Comparison of ENCODE assay signal across 1 cellular context in genomic region chr6:43436577-43437282, GRCh38.
TF ChIP-seq lines count a peak whose summit lies in the region.

No MANE protein-coding gene starts in this region.

TF ChIP-seq in HepG2, 621 proteins besides CTCF, POLR2A, EP300 and RAD21 (continued from another document and continues in another):
- no peak; the same call in 1 of the 2 replicates for TF ChIP-seq ZHX2 (IDR thresholded peaks at IDR 0.05; ENCODE audit: low read depth)
- no peak for TF ChIP-seq ZHX2 (CRISPR knock-in tag; IDR thresholded peaks at IDR 0.05; ENCODE audit: borderline replicate concordance)
- TF ChIP-seq ESRRA (CRISPR knock-in tag; IDR thresholded peaks at IDR 0.05; ENCODE audit: low read depth), result peak; percentile 68; the same call in 1 of the 2 replicates
- TF ChIP-seq PRPF4 (IDR thresholded peaks at IDR 0.05; ENCODE audit: low read depth, low read length, poor library complexity, severe bottlenecking), result no peak
- TF ChIP-seq NFIB (CRISPR knock-in tag; IDR thresholded peaks at IDR 0.05; ENCODE audit: borderline replicate concordance), result peak; percentile 95; the same call in 1 of the 2 replicates
- TF ChIP-seq ZNF570 (CRISPR knock-in tag; IDR thresholded peaks at IDR 0.05; ENCODE audit: borderline replicate concordance), result no peak
- TF ChIP-seq ZNF660 (CRISPR knock-in tag; IDR thresholded peaks at IDR 0.05; ENCODE audit: borderline replicate concordance, low read depth), result no peak
- TF ChIP-seq THAP8 (CRISPR knock-in tag; IDR thresholded peaks at IDR 0.05; ENCODE audit: borderline replicate concordance), result no peak
- peak; percentile 90 for TF ChIP-seq ZNF18 (CRISPR knock-in tag; IDR thresholded peaks at IDR 0.05; ENCODE audit: insufficient replicate concordance)
- no peak for TF ChIP-seq ZNF674 (CRISPR knock-in tag; IDR thresholded peaks at IDR 0.05; ENCODE audit: low read depth)
- TF ChIP-seq MED8 (CRISPR knock-in tag; IDR thresholded peaks at IDR 0.05; ENCODE audit: insufficient replicate concordance), result no peak
- no peak for TF ChIP-seq FOXO4 (CRISPR knock-in tag; conservative IDR thresholded peaks at IDR 0.05)
- TF ChIP-seq ATF2 (CRISPR knock-in tag; IDR thresholded peaks at IDR 0.05), result no peak
- TF ChIP-seq ZNF331 (CRISPR knock-in tag; IDR thresholded peaks at IDR 0.05), result peak; percentile 90
- TF ChIP-seq TBL1XR1 (IDR thresholded peaks at IDR 0.05; ENCODE audit: borderline replicate concordance, low read length, partially characterized antibody), result peak; percentile 72
- peak; percentile 71; the same call in 1 of the 2 replicates for TF ChIP-seq ZNF441 (CRISPR knock-in tag; IDR thresholded peaks at IDR 0.05; ENCODE audit: borderline replicate concordance)
- TF ChIP-seq RXRA (CRISPR knock-in tag; IDR thresholded peaks at IDR 0.05), result peak; percentile 97
- 0 out of 2 replicates have a peak, but pooled peaks have one; percentile 10 for TF ChIP-seq ZNF629 (CRISPR knock-in tag; conservative IDR thresholded peaks at IDR 0.05)
- TF ChIP-seq FOXA3 (CRISPR knock-in tag; IDR thresholded peaks at IDR 0.05), result peak; percentile 75
- no peak for TF ChIP-seq HMGA1 (CRISPR knock-in tag; conservative IDR thresholded peaks at IDR 0.05)
- no peak for TF ChIP-seq ZBTB8A (CRISPR knock-in tag; IDR thresholded peaks at IDR 0.05; ENCODE audit: borderline replicate concordance, low read depth)
- no peak for TF ChIP-seq ZNF33B (CRISPR knock-in tag; IDR thresholded peaks at IDR 0.05)
- TF ChIP-seq ZBED4 (CRISPR knock-in tag; IDR thresholded peaks at IDR 0.05; ENCODE audit: borderline replicate concordance), result no peak; the same call in 1 of the 2 replicates
- no peak for TF ChIP-seq FOXM1 (CRISPR knock-in tag; IDR thresholded peaks at IDR 0.05)
- no peak for TF ChIP-seq ZNF724P (CRISPR knock-in tag; IDR thresholded peaks at IDR 0.05; ENCODE audit: borderline replicate concordance)
- no peak for TF ChIP-seq FOXC1 (CRISPR knock-in tag; IDR thresholded peaks at IDR 0.05; ENCODE audit: borderline replicate concordance)
- peak; percentile 32; the same call in 1 of the 2 replicates for TF ChIP-seq MXD4 (CRISPR knock-in tag; IDR thresholded peaks at IDR 0.05)
- 0 out of 2 replicates have a peak, but pooled peaks have one; percentile 32 for TF ChIP-seq ARHGAP35 (CRISPR knock-in tag; IDR thresholded peaks at IDR 0.05; ENCODE audit: borderline replicate concordance)
- no peak for TF ChIP-seq ZNF639 (CRISPR knock-in tag; conservative IDR thresholded peaks at IDR 0.05)
- no peak for TF ChIP-seq SNRNP70 (IDR thresholded peaks at IDR 0.05; ENCODE audit: low read depth, low read length)
- TF ChIP-seq MAFF (IDR thresholded peaks at IDR 0.05; ENCODE audit: low read depth, low read length), result no peak
- peak; percentile 86; the same call in 1 of the 2 replicates for TF ChIP-seq ZBTB10 (CRISPR knock-in tag; IDR thresholded peaks at IDR 0.05; ENCODE audit: borderline replicate concordance)
- peak; percentile 66 for TF ChIP-seq PITX1 (CRISPR knock-in tag; IDR thresholded peaks at IDR 0.05)
- 0 out of 2 replicates have a peak, but pooled peaks have one; percentile 40 for TF ChIP-seq ZFX (CRISPR knock-in tag; IDR thresholded peaks at IDR 0.05; ENCODE audit: low read depth)
- TF ChIP-seq KLF11 (CRISPR knock-in tag; IDR thresholded peaks at IDR 0.05), result no peak; the same call in 1 of the 2 replicates
- TF ChIP-seq SATB2 (CRISPR knock-in tag; IDR thresholded peaks at IDR 0.05), result no peak
- TF ChIP-seq ZNF790 (CRISPR knock-in tag; IDR thresholded peaks at IDR 0.05; ENCODE audit: borderline replicate concordance), result no peak
- TF ChIP-seq ZBTB37 (CRISPR knock-in tag; IDR thresholded peaks at IDR 0.05), result peak; percentile 92
- 0 out of 2 replicates have a peak, but pooled peaks have one; percentile 21 for TF ChIP-seq BORCS8-MEF2B (CRISPR knock-in tag; IDR thresholded peaks at IDR 0.05)
- no peak for TF ChIP-seq KLF12 (CRISPR knock-in tag; IDR thresholded peaks at IDR 0.05; ENCODE audit: borderline replicate concordance)
- no peak for TF ChIP-seq SMARCE1 (IDR thresholded peaks at IDR 0.05; ENCODE audit: borderline replicate concordance)
